23 cellular contexts compared by ENCODE assay signal in genomic region chr7:120402801-120403200, GRCh38.
DNase-seq lines count a peak whose midpoint lies in the region; ATAC-seq and TF ChIP-seq lines count a peak whose summit lies in the region.
"Had no signal": no experiment of that assay in that cellular context is flagged by ENCODE, and none has a peak within 500 bp of the region (broad histone marks: within the 10 kb centered on the region; RNA-seq: fewer than 3 reads in every experiment).

No MANE protein-coding gene starts in this region.

- no peaks in the 10 kb centered on the region for H3K9me3 Mint-ChIP-seq in activated CD8-positive, alpha-beta T cell treated with anti-CD3 and anti-CD28 coated beads, Interleukin-2, amount 10 ng/mL, durations not matched to agents 7 days and 5 days (ENCODE audit: insufficient read depth)

- H3K4me1 ChIP-seq in OCI-LY3 (ENCODE audit: low read length), result peaks cover 73% of the 10 kb centered on the region
- H3K4me1 ChIP-seq in GM23248 (ENCODE audit: insufficient read depth), result no peaks in the 10 kb centered on the region; the same call in 1 of the 2 replicates
- H3K4me1 ChIP-seq in upper lobe of right lung, result no peaks in the 10 kb centered on the region
- H3K4me1 ChIP-seq: BLaER1, right lobe of liver had no signal

- H3F3A ChIP-seq in GM23248 (ENCODE audit: insufficient read depth), result no peaks in the 10 kb centered on the region

- H3K79me2 ChIP-seq in OCI-LY3 (ENCODE audit: low read length) (no peaks in the 10 kb centered on the region), GM23248 (ENCODE audit: insufficient read depth) (no peaks in the 10 kb centered on the region)

- H3K9me3 ChIP-seq in OCI-LY3 (ENCODE audit: insufficient read depth, low read length), result no peaks in the 10 kb centered on the region
- no peaks in the 10 kb centered on the region for H3K9me3 ChIP-seq in GM23248 (ENCODE audit: low read depth)
- H3K9me3 ChIP-seq in upper lobe of right lung, result no peaks in the 10 kb centered on the region
- H3K9me3 ChIP-seq: BLaER1, MG63, right lobe of liver had no signal

- H3K4me3 ChIP-seq in OCI-LY3 (ENCODE audit: low read length) (peak overlapping the region; percentile 10), choroid plexus epithelial cell (ENCODE audit: low read depth, low read length) (no peak overlapping the region), GM23248 (no peak overlapping the region), upper lobe of right lung (no peak overlapping the region)
- H3K4me3 ChIP-seq: BLaER1, MG63, right lobe of liver had no signal

- no peaks in the 10 kb centered on the region for H3K4me1 Mint-ChIP-seq in activated CD8-positive, alpha-beta T cell treated with anti-CD3 and anti-CD28 coated beads, Interleukin-2, amount 10 ng/mL, durations not matched to agents 7 days and 5 days (ENCODE audit: low read depth)

- H3K36me3 ChIP-seq in OCI-LY3 (replicated peaks; ENCODE audit: low read depth, low read length) (peaks cover 8% of the 10 kb centered on the region), GM23248 (ENCODE audit: low read depth) (no peaks in the 10 kb centered on the region), upper lobe of right lung (no peaks in the 10 kb centered on the region)
- H3K36me3 ChIP-seq: BLaER1, MG63, right lobe of liver had no signal

- H2AFZ ChIP-seq in OCI-LY3 (ENCODE audit: low read depth, low read length), result peak overlapping the region; percentile 44; the same call in 1 of the 2 replicates
- no peak overlapping the region for H2AFZ ChIP-seq in GM23248

- H4K20me1 ChIP-seq in OCI-LY3 (ENCODE audit: insufficient read depth, low read length), result no peaks in the 10 kb centered on the region
- no peaks in the 10 kb centered on the region for H4K20me1 ChIP-seq in GM23248 (ENCODE audit: insufficient read depth)
- H4K20me1 ChIP-seq: BLaER1 had no signal

- intact Hi-C loops in upper lobe of right lung (cut with DNase I), result no loop called here

- peak overlapping the region; percentile 41 for H3K4me2 ChIP-seq in OCI-LY3 (ENCODE audit: low read length)
- H3K4me2 ChIP-seq in GM23248 (ENCODE audit: unreplicated experiment), result no peak overlapping the region
- H3K4me2 ChIP-seq: BLaER1 had no signal

- H3K27me3 ChIP-seq in OCI-LY3 (ENCODE audit: low read depth, low read length), result no peaks in the 10 kb centered on the region
- no peaks in the 10 kb centered on the region for H3K27me3 ChIP-seq in GM23248 (replicated peaks; ENCODE audit: insufficient read depth)
- H3K27me3 ChIP-seq in upper lobe of right lung, result no peaks in the 10 kb centered on the region
- H3K27me3 ChIP-seq: BLaER1, MG63, right lobe of liver had no signal

- peak overlapping the region; percentile 94 for H3K27ac ChIP-seq in OCI-LY3 (ENCODE audit: low read length)
- H3K27ac ChIP-seq in GM23248, result no peak overlapping the region
- no peak overlapping the region for H3K27ac ChIP-seq in upper lobe of right lung
- H3K27ac ChIP-seq: BLaER1, right lobe of liver had no signal

- TF ChIP-seq CTCF in OCI-LY3 (IDR thresholded peaks at IDR 0.05; ENCODE audit: low read depth, low read length) (no peak), choroid plexus epithelial cell (conservative IDR thresholded peaks at IDR 0.05; ENCODE audit: low read depth, low read length) (no peak), upper lobe of right lung (IDR thresholded peaks at IDR 0.05) (no peak)

- no peaks in the 10 kb centered on the region for H3K9me2 ChIP-seq in GM23248 (ENCODE audit: insufficient read depth)

- CTCF ChIA-PET in activated CD8-positive, alpha-beta T cell treated with anti-CD3 and anti-CD28 coated beads, Interleukin-2, amount 10 ng/mL, durations not matched to agents 7 days and 5 days (lab: Charles Lee), result no interaction called here

- ATAC-seq in activated CD8-positive, alpha-beta T cell treated with anti-CD3 and anti-CD28 coated beads, Interleukin-2, amount 10 ng/mL, durations not matched to agents 7 days and 5 days, result no peak
- ATAC-seq in GM21576 (IDR thresholded peaks at IDR 0.05; ENCODE audit: unreplicated experiment) (no peak), upper lobe of right lung (no peak)
- ATAC-seq: natural killer cell treated with Interleukin-12 subunit alpha and Interleukin-12 subunit beta and Interleukin-15 and Interleukin-18, amount 100 ng/mL, for 72 hours had no signal

- H3K9ac ChIP-seq in OCI-LY3 (ENCODE audit: low read length) (peak overlapping the region; percentile 71), GM23248 (no peak overlapping the region)
- H3K9ac ChIP-seq: BLaER1 had no signal

- no peaks in the 10 kb centered on the region for H3K27me3 Mint-ChIP-seq in activated CD8-positive, alpha-beta T cell treated with anti-CD3 and anti-CD28 coated beads, Interleukin-2, amount 10 ng/mL, durations not matched to agents 7 days and 5 days (ENCODE audit: low read depth)
- H3K27me3 Mint-ChIP-seq: activated T-cell treated with anti-CD3 and anti-CD28 coated beads, Interleukin-2, amount 50 U/mL, for 24 hours; natural killer cell treated with Interleukin-12 subunit alpha and Interleukin-12 subunit beta and Interleukin-15 and Interleukin-18, amount 100 ng/mL, for 72 hours had no signal

- POLR2A ChIA-PET in activated CD8-positive, alpha-beta T cell treated with anti-CD3 and anti-CD28 coated beads, Interleukin-2, amount 10 ng/mL, durations not matched to agents 7 days and 5 days (lab: Charles Lee), result no interaction called here

- 0 to 3% methylated on average over 1 of the region's 1 CpG for WGBS in GM23248 (ENCODE audit: low coverage in 1 of 2, low lambda C conversion rate in 2 of 2, missing lambda C conversion rate in 2 of 2), 2 experiments

- no peak overlapping the region for H3K27ac Mint-ChIP-seq in activated CD8-positive, alpha-beta T cell treated with anti-CD3 and anti-CD28 coated beads, Interleukin-2, amount 10 ng/mL, durations not matched to agents 7 days and 5 days
- H3K27ac Mint-ChIP-seq: natural killer cell treated with Interleukin-12 subunit alpha and Interleukin-12 subunit beta and Interleukin-15 and Interleukin-18, amount 100 ng/mL, for 72 hours had no signal

- no peak overlapping the region for H3K4me3 Mint-ChIP-seq in activated CD8-positive, alpha-beta T cell treated with anti-CD3 and anti-CD28 coated beads, Interleukin-2, amount 10 ng/mL, durations not matched to agents 7 days and 5 days
- H3K4me3 Mint-ChIP-seq: natural killer cell treated with Interleukin-12 subunit alpha and Interleukin-12 subunit beta and Interleukin-15 and Interleukin-18, amount 100 ng/mL, for 72 hours had no signal

- DNase-seq in GM03348 (ENCODE audit: low spot score), result peak; percentile 7
- peak; percentile 12 for DNase-seq in choroid plexus epithelial cell (ENCODE audit: low read depth)
- DNase-seq in lung microvascular endothelial cell (ENCODE audit: low read depth in 2 of 2), result peak; percentile 8 to 21
- DNase-seq in GM23248, result no peak
- DNase-seq in activated CD8-positive, alpha-beta T cell treated with anti-CD3 and anti-CD28 coated beads, Interleukin-2, amount 10 ng/mL, durations not matched to agents 7 days and 5 days, result no peak
- no peak for DNase-seq in upper lobe of right lung
- DNase-seq: ACHN; activated CD4-positive, CD25-positive, alpha-beta regulatory T cell treated with anti-CD3 and anti-CD28 coated beads, Interleukin-2, amount 50 U/mL, for 72 hours; activated T-cell treated with anti-CD3 and anti-CD28 coated beads, Interleukin-2, amount 50 U/mL, for 24 hours; COR-L47; DMS79 treated with DMSO at 0.1 percent for 48 hours; erythroblast; HCEC 1CT; MG63; NCI-H1436 treated with DMSO at 0.1 percent for 48 hours; NCI-H510A treated with DMSO at 0.1 percent for 48 hours; right lobe of liver; SHP77 treated with DMSO at 0.1 percent for 48 hours; trophoblast cell had no signal

- no peaks in the 10 kb centered on the region for H3K36me3 Mint-ChIP-seq in activated CD8-positive, alpha-beta T cell treated with anti-CD3 and anti-CD28 coated beads, Interleukin-2, amount 10 ng/mL, durations not matched to agents 7 days and 5 days (ENCODE audit: low read depth)
- H3K36me3 Mint-ChIP-seq: natural killer cell treated with Interleukin-12 subunit alpha and Interleukin-12 subunit beta and Interleukin-15 and Interleukin-18, amount 100 ng/mL, for 72 hours had no signal

- in situ Hi-C loops in GM23248 (cut with MboI), result no loop called here

Comparison
In these comparisons a context has a peak if more than half of its experiments do, and no peak if none do; other contexts are left out.
1. DNase-seq: peak in GM03348 (single experiment), choroid plexus epithelial cell (single experiment) and lung microvascular endothelial cell (2 of 2); none in GM23248 (single experiment), activated CD8-positive, alpha-beta T cell treated with anti-CD3 and anti-CD28 coated beads, Interleukin-2, amount 10 ng/mL, durations not matched to agents 7 days and 5 days (single experiment) and upper lobe of right lung (single experiment).